ENCODE assay signal across 10 cellular contexts in the genomic region with DNA sequence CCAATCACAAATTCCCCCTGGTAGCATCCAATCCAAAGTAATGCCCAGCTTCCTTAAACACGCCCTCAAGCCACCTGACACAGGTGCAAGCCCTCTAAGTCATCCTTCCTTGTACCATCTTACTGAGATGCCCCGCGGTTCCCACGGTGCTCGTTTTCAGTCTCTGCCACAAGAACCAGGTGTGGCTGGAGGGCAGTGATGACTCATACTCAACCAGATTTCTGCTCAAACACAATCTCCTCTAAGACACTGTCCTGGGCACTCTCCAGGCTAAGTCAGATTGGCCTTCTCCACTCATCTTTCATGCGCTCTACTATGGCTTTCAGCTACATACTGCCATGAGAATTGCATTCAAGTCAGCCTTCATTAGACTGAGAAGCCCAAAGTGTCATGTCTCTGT. TPM values are rescaled to one million over a fixed set of nuclear protein-coding genes. Genes with fewer than 3 reads are reported as not detected.
DNase-seq lines count a peak whose midpoint lies in the region; ATAC-seq, FAIRE-seq and TF ChIP-seq lines count a peak whose summit lies in the region.
"Had no signal": no experiment of that assay in that cellular context is flagged by ENCODE, and none has a peak within 500 bp of the region (broad histone marks: within the 10 kb centered on the region; RNA-seq: fewer than 3 reads in every experiment).

No MANE protein-coding gene starts in this region.

- H3K27ac Mint-ChIP-seq in immature natural killer cell = peak overlapping the region in 5 of 6 donors; percentile 1 to 62 (median 45)

- H3K4me3 Mint-ChIP-seq in immature natural killer cell = peak overlapping the region; percentile 12 to 84 (median 44)

- H3K27ac ChIP-seq in KOPT-K1 (ENCODE audit: low read depth, low read length, poor library complexity, severe bottlenecking) = peak overlapping the region; percentile 74
- H3K27ac ChIP-seq: upper lobe of right lung had no signal

- peaks cover 67 to 77% of the 10 kb centered on the region in 2 donors for H3K4me1 Mint-ChIP-seq in immature natural killer cell

- DNase-seq in GM12892 (ENCODE audit: insufficient read length) (no peak), immature natural killer cell (no peak), NCI-H2107 treated with DMSO at 0.1 percent for 48 hours (lab: John Stamatoyannopoulos, UW; ENCODE audit: unreplicated experiment) (no peak), GM19238 (ENCODE audit: insufficient read length, low spot score) (no peak), SIG-M5 (lab: John Stamatoyannopoulos, UW) (no peak)
- DNase-seq: NCI-H1417, upper lobe of right lung had no signal

- H3K36me3 ChIP-seq in KOPT-K1 (ENCODE audit: insufficient read depth, low read length) = no peaks in the 10 kb centered on the region
- H3K36me3 ChIP-seq: upper lobe of right lung had no signal

- H3K9me3 Mint-ChIP-seq in immature natural killer cell = no peaks in the 10 kb centered on the region

- TF ChIP-seq POLR2A in GM12892 (IDR thresholded peaks at IDR 0.05; ENCODE audit: low read depth, low read length) = no peak

- H3K27me3 Mint-ChIP-seq in immature natural killer cell (ENCODE audit: low read depth in 3 of 3) = peaks cover 19 to 22% (median 21%) of the 10 kb centered on the region in 3 donors

- ATAC-seq in GM21423 (IDR thresholded peaks at IDR 0.05; ENCODE audit: unreplicated experiment) (peak; percentile 48), esophagus mucosa (no peak)
- ATAC-seq: upper lobe of right lung had no signal

- H3K36me3 Mint-ChIP-seq in immature natural killer cell = no peaks in the 10 kb centered on the region

- peak; percentile 81 for FAIRE-seq in GM12892 (lab: Jason Lieb, UNC)

- no peaks in the 10 kb centered on the region for H3K9me3 ChIP-seq in KOPT-K1 (ENCODE audit: insufficient read depth, low read length, poor library complexity, severe bottlenecking)
- H3K9me3 ChIP-seq: upper lobe of right lung had no signal

RNA-seq across cellular contexts. Expression of a gene that starts 3.5 kb away (rescaled TPM):
- 124 TPM for polyA plus RNA-seq in GM12892 (2012; ENCODE audit: missing spikeins)
- polyA plus RNA-seq in immature natural killer cell = 100 to 1,000 TPM in 1 of 3 donors, 10 to 100 TPM in 2; 82.8 to 200 (median 95.6) TPM
- 3.1 TPM for total RNA-seq in esophagus mucosa
